Comparison of ENCODE assay signal across 24 cellular contexts in genomic region chr13:99329477-99329876, GRCh38. TPM values are rescaled to one million over a fixed set of nuclear protein-coding genes. Genes with fewer than 3 reads are reported as not detected.
"Had no signal": no experiment of that assay in that cellular context is flagged by ENCODE, and none has a peak within 500 bp of the region (broad histone marks: within the 10 kb centered on the region; RNA-seq: fewer than 3 reads in every experiment).

No MANE protein-coding gene starts in this region.

- H3K27me3 ChIP-seq: ascending aorta, cardiac muscle cell, esophagus squamous epithelium, neutrophil, right lobe of liver, upper lobe of left lung, vagina had no signal

- H3K9me3 Mint-ChIP-seq: activated B cell treated with CpG ODN at 0.5 μM for 24 hours; brain; nephron; T-helper 2 cell treated with Interferon-gamma antibody and Interleukin-4, amounts not matched to agents 5 μg/mL and 100 μg/mL, for 36 hours had no signal

- H3K27ac ChIP-seq: ascending aorta, cardiac muscle cell, esophagus squamous epithelium, left ventricle myocardium inferior, neutrophil, right lobe of liver, skin epidermis, upper lobe of left lung, vagina had no signal

- H3K27me3 Mint-ChIP-seq: activated B cell treated with CpG ODN at 0.5 μM for 24 hours; activated CD8-positive, alpha-beta T cell treated with anti-CD3 and anti-CD28 coated beads for 36 hours; brain had no signal

- H3K4me1 Mint-ChIP-seq: nephron had no signal

- H3K9me3 ChIP-seq: ascending aorta, esophagus squamous epithelium, left ventricle myocardium inferior, neutrophil, right lobe of liver, upper lobe of left lung, vagina had no signal

- H3K36me3 ChIP-seq: cardiac muscle cell had no signal

- H3K27ac Mint-ChIP-seq: activated B cell treated with CpG ODN at 0.5 μM for 24 hours; activated CD8-positive, alpha-beta T cell treated with anti-CD3 and anti-CD28 coated beads for 36 hours; brain; nephron; T-helper 2 cell treated with Interferon-gamma antibody and Interleukin-4, amounts not matched to agents 5 μg/mL and 100 μg/mL, for 36 hours had no signal

- H3K4me3 Mint-ChIP-seq: activated B cell treated with CpG ODN at 0.5 μM for 24 hours; activated CD8-positive, alpha-beta T cell treated with anti-CD3 and anti-CD28 coated beads for 36 hours; brain; nephron; T-helper 2 cell treated with Interferon-gamma antibody and Interleukin-4, amounts not matched to agents 5 μg/mL and 100 μg/mL, for 36 hours had no signal

- H3K4me3 ChIP-seq: ascending aorta, cardiac muscle cell, esophagus squamous epithelium, left ventricle myocardium inferior, lung, right lobe of liver, skin epidermis, upper lobe of left lung, vagina had no signal

- H3K4me1 ChIP-seq: ascending aorta, left ventricle myocardium inferior, vagina had no signal

- DNase-seq: activated B cell treated with CpG ODN at 0.5 μM for 24 hours; activated CD4-positive, alpha-beta T cell treated with anti-CD3 and anti-CD28 coated beads, Interleukin-2, amount 50 U/mL, for 1 hour; activated CD8-positive, alpha-beta T cell treated with anti-CD3 and anti-CD28 coated beads for 36 hours; activated naive CD4-positive, alpha-beta T cell; activated T-cell treated with anti-CD3 and anti-CD28 coated beads, Interleukin-2, amount 50 U/mL, for 48 hours; esophagus squamous epithelium; left ventricle myocardium inferior; right lobe of liver; stimulated activated CD4-positive, alpha-beta T cell treated with anti-CD3 and anti-CD28 coated beads, Interleukin-12 subunit alpha, Interleukin-12 subunit beta, amount 100 ng/mL, for 4 hours; stimulated activated CD4-positive, alpha-beta T cell treated with anti-CD3 and anti-CD28 coated beads, Interleukin-4, amount 100 ng/mL, for 1 hour; stimulated activated naive CD8-positive, alpha-beta T cell treated with anti-CD3 and anti-CD28 coated beads, Interleukin-15, Interleukin-2, amounts not matched to agents 100 U/mL and 50 U/mL, for 24 hours; T-helper 1 cell; upper lobe of left lung had no signal

- ATAC-seq: activated CD8-positive, alpha-beta T cell treated with anti-CD3 and anti-CD28 coated beads for 36 hours; activated naive CD4-positive, alpha-beta T cell treated with anti-CD3 and anti-CD28 coated beads, Interleukin-2, amount 50 U/mL, for 72 hours; right lobe of liver; stimulated activated naive CD8-positive, alpha-beta T cell treated with anti-CD3 and anti-CD28 coated beads, Interleukin-15, Interleukin-2, amounts not matched to agents 100 U/mL and 50 U/mL, for 24 hours had no signal

RNA-seq across cellular contexts. Expression of gene GPR183, which starts 22.3 kb away (rescaled TPM):
- total RNA-seq: renal cortical epithelial cell had no signal
